ENCODE assay signal across 9 cellular contexts in the genomic region with DNA sequence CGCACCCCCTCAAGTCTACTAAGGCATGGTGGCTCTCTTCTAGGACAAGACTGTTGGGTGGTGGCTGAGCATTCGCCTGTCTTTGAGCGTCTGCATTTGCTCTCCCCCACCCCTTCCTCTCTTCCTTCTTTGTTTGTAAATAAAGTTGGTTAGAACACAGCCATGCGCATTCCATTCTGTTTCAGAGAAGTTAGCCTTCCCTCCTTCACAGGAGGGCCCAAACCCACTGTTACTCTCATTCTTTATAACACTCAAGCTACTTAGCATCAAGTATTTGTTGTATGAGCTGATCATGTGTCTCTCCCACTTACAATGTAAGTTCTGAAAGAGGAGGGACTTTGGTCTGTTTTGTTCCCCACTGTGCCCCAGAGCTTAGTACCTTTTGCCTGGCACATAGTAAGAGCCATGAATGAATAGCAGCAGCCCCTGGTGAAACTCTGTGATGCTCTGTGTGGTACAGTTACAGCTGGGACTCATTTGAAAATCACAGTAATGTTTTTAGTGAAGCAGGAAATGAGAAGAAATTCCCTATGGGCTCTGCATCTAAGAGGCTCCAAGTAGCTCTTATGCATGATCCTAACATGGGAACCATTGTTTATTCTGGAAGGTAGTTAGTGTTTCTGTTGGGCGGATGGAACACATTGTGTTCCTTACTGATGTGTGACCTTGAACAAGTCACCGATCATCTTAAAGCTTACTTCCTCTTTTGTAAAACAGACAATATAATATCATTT. TPM values are rescaled to one million over a fixed set of nuclear protein-coding genes. Genes with fewer than 3 reads are reported as not detected.
DNase-seq lines count a peak whose midpoint lies in the region; ATAC-seq and TF ChIP-seq lines count a peak whose summit lies in the region.
"Had no signal": no experiment of that assay in that cellular context is flagged by ENCODE, and none has a peak within 500 bp of the region (broad histone marks: within the 10 kb centered on the region; RNA-seq: fewer than 3 reads in every experiment).

No MANE protein-coding gene starts in this region.

- TF ChIP-seq CTCF in fibroblast of the aortic adventitia (IDR thresholded peaks at IDR 0.05; ENCODE audit: insufficient read depth, low read length), result no peak

- H3K4me3 Mint-ChIP-seq in CD4-positive, alpha-beta memory T cell, result peak overlapping the region; percentile 2 to 59 (median 44)

- POLR2A ChIA-PET in CD4-positive, alpha-beta memory T cell (lab: Charles Lee; ENCODE audit: partially characterized antibody), result interaction anchor here (0.7 to 2.0 kb wide), 8 partner anchors 8 to 150 kb away, joined by 3 to 7 read pairs (median 4); partner anchors contain the start of gene MGAT5

- peak; percentile 53 for ATAC-seq in GM21515 (IDR thresholded peaks at IDR 0.05; ENCODE audit: unreplicated experiment)

- no peaks in the 10 kb centered on the region for H3K36me3 ChIP-seq in CD4-positive, alpha-beta memory T cell (ENCODE audit: insufficient read depth, low read length)
- no peaks in the 10 kb centered on the region for H3K36me3 ChIP-seq in KOPT-K1 (ENCODE audit: insufficient read depth, low read length)
- no peaks in the 10 kb centered on the region for H3K36me3 ChIP-seq in urinary bladder (ENCODE audit: insufficient read depth)
- H3K36me3 ChIP-seq: cardiac muscle cell had no signal

- H3K27me3 ChIP-seq in CD4-positive, alpha-beta memory T cell (ENCODE audit: insufficient read depth, low read length), result no peaks in the 10 kb centered on the region
- H3K27me3 ChIP-seq: cardiac muscle cell had no signal

- H3K9me3 Mint-ChIP-seq in CD4-positive, alpha-beta memory T cell, result peaks cover 0 to 1% (median 0%) of the 10 kb centered on the region in 8 donors

- CTCF ChIA-PET in CD4-positive, alpha-beta memory T cell (lab: Charles Lee; ENCODE audit: partially characterized antibody), result interaction anchor here (0.6 to 3.7 kb wide), 7 partner anchors 11 to 1841 kb away, joined by 3 to 20 read pairs (median 3); no protein-coding TSS in a partner anchor

- H3K4me3 ChIP-seq in CD4-positive, alpha-beta memory T cell (ENCODE audit: low read length in 2 of 2), result no peak overlapping the region
- H3K4me3 ChIP-seq in fibroblast of the aortic adventitia (ENCODE audit: low read depth, low read length), result no peak overlapping the region
- no peak overlapping the region for H3K4me3 ChIP-seq in urinary bladder (ENCODE audit: low read depth, low read length)
- H3K4me3 ChIP-seq: cardiac muscle cell had no signal

- intact Hi-C loops in CD4-positive, alpha-beta memory T cell (cut with micrococcal nuclease), result no loop called here

- no peaks in the 10 kb centered on the region for H3K27me3 Mint-ChIP-seq in CD4-positive, alpha-beta memory T cell

- H3K4me1 ChIP-seq in CD4-positive, alpha-beta memory T cell (ENCODE audit: insufficient read depth, low read length), result peaks cover 70% of the 10 kb centered on the region
- peaks cover 4% of the 10 kb centered on the region for H3K4me1 ChIP-seq in urinary bladder (ENCODE audit: insufficient read depth)

- H3K4me1 Mint-ChIP-seq in CD4-positive, alpha-beta memory T cell, result peaks cover 67 to 80% (median 68%) of the 10 kb centered on the region in 4 donors

- H3K27ac ChIP-seq in CD4-positive, alpha-beta memory T cell (ENCODE audit: low read depth, low read length), result no peak overlapping the region
- peak overlapping the region; percentile 20 for H3K27ac ChIP-seq in KOPT-K1 (ENCODE audit: low read depth, low read length, poor library complexity, severe bottlenecking)
- H3K27ac ChIP-seq in urinary bladder (ENCODE audit: low read depth), result peak overlapping the region; percentile 6

- DNase-seq in CD4-positive, alpha-beta memory T cell, result no peak
- DNase-seq in fibroblast of the aortic adventitia (ENCODE audit: low read depth) (peak; percentile 82), nucleus accumbens (lab: John Stamatoyannopoulos, UW) (no peak)
- no peak for DNase-seq in activated effector memory CD4-positive, alpha-beta T cell treated with Interleukin-2 at 50 U/mL for 16 hours
- DNase-seq in stimulated activated CD4-positive, alpha-beta T cell treated with anti-CD3 and anti-CD28 coated beads, Interleukin-2, amount 100 ng/mL, for 24 hours, result no peak

- H3K36me3 Mint-ChIP-seq in CD4-positive, alpha-beta memory T cell, result peaks cover 9 to 14% of the 10 kb centered on the region in 2 donors

- WGBS in urinary bladder, result 70% methylated on average over 6 of the region's 6 CpGs

- peak overlapping the region; percentile 48 to 89 (median 86) for H3K27ac Mint-ChIP-seq in CD4-positive, alpha-beta memory T cell

- no peaks in the 10 kb centered on the region for H3K9me3 ChIP-seq in CD4-positive, alpha-beta memory T cell (ENCODE audit: control insufficient read depth in 1 of 2, low read length in 2 of 2)
- H3K9me3 ChIP-seq in KOPT-K1 (ENCODE audit: insufficient read depth, low read length, poor library complexity, severe bottlenecking), result no peaks in the 10 kb centered on the region

RNA-seq across cellular contexts. Expression of gene MGAT5, which starts 7.7 kb away (rescaled TPM):
- 10 to 100 TPM; 78.1 to 81.3 TPM for total RNA-seq in CD4-positive, alpha-beta memory T cell
- 10 to 100 TPM in 1 of 2 donors, 1 to 10 TPM in 1; 4.4 to 17.9 TPM for polyA plus RNA-seq in CD4-positive, alpha-beta memory T cell
- total RNA-seq in fibroblast of the aortic adventitia (ENCODE audit: low replicate concordance) (15.8 and 46.5 TPM in 2 replicates), urinary bladder (49.4 TPM)
- 17.0 TPM for polyA plus RNA-seq in urinary bladder
